ENCODE assay signal across 8 cellular contexts in the genomic region with DNA sequence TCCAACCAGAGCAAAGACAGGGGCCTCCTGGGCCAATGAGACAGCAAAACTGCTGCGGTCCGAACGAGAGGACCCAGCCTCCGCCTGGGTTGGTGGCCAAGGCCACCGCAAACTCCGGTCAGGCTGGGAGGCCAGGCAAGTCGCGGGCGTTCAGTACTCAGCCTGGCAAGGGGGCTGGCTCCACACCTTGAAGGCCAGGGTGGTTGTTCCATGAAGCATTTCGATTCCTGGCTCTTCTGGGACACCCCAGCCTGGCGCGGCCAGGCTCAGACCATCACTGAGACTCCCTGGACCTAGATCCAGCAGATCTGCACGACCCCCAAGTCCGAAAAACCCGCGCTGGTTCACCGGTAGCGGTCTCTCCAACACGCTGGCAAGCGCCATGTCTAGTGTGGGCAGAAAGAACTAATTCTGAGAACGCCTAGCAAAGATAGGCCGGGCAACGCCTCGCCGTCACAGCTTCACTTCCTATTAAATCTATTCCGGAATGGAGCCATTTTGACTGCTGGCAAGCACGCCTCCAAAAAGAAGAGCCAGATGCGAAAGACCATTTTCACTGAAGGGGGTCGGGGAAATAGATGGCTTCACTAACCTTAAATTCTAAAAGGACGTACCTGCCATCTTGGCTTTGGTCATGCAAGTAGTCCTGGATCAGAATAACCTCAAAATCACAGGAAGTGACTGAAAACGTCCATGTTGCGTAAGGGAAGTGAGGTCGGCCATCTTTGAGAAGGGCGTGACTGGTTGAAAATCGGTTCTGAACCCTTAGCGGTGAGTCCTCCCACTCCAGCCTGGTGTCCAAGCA. TPM values are rescaled to one million over a fixed set of nuclear protein-coding genes. Genes with fewer than 3 reads are reported as not detected.
A peak's percentile ranks its signal among the peaks of the same experiment; 100 is the strongest.
DNase-seq lines count a peak whose midpoint lies in the region; ATAC-seq and TF ChIP-seq lines count a peak whose summit lies in the region.

A gene (minus strand): TSS at position 403 of the 805 bp plus-strand sequence. CDS start 19 bp downstream, at position 384.

- H3K9me3 Mint-ChIP-seq in effector memory CD8-positive, alpha-beta T cell = no peaks in the 10 kb centered on the region

- DNase-seq in AG09309 (ENCODE audit: low read depth) (peak; percentile 85), mesenteric fat pad (ENCODE audit: low spot score) (no peak), NCI-H82 treated with DMSO at 0.1 percent for 48 hours (lab: John Stamatoyannopoulos, UW; ENCODE audit: unreplicated experiment) (no peak)
- DNase-seq in activated CD4-positive, alpha-beta T cell treated with anti-CD3 and anti-CD28 coated beads, Interleukin-2, amount 50 U/mL, for 24 hours (ENCODE audit: low read depth in 1 of 2, low spot score in 1 of 2) = peak; percentile 72 to 87
- peak; percentile 84 to 88 (median 85) for DNase-seq in effector memory CD8-positive, alpha-beta T cell
- peak; percentile 78 to 80 for DNase-seq in stimulated activated CD8-positive, alpha-beta memory T cell treated with anti-CD3 and anti-CD28 coated beads, Interleukin-15, amount 100 ng/mL, for 48 hours (ENCODE audit: low read depth in 2 of 2)

- H3K4me1 Mint-ChIP-seq in effector memory CD8-positive, alpha-beta T cell (ENCODE audit: low read depth in 2 of 2) = peaks cover 6 to 18% of the 10 kb centered on the region in 2 donors

- peaks cover 34% of the 10 kb centered on the region for H3K36me3 Mint-ChIP-seq in effector memory CD8-positive, alpha-beta T cell (ENCODE audit: insufficient read depth)

- peak; percentile 98 for ATAC-seq in GM19395 (IDR thresholded peaks at IDR 0.05; ENCODE audit: unreplicated experiment)
- ATAC-seq in HG03571 (IDR thresholded peaks at IDR 0.05; ENCODE audit: unreplicated experiment) = peak; percentile 86
- ATAC-seq in effector memory CD8-positive, alpha-beta T cell (replicated peaks) = peak; percentile 91

- peak within 1 kb of the TSS; percentile 91 for H3K4me3 ChIP-seq in AG09309 (ENCODE audit: control insufficient read depth, low read depth, low read length)

- peak within 1 kb of the TSS; percentile 92 to 98 for H3K27ac Mint-ChIP-seq in effector memory CD8-positive, alpha-beta T cell

- H3K4me3 Mint-ChIP-seq in effector memory CD8-positive, alpha-beta T cell = peak within 1 kb of the TSS; percentile 90 to 97

- H3K27me3 Mint-ChIP-seq in effector memory CD8-positive, alpha-beta T cell = no peaks in the 10 kb centered on the region

- no peak for TF ChIP-seq CTCF in AG09309 (IDR thresholded peaks at IDR 0.05; ENCODE audit: control insufficient read depth, insufficient read depth, low read depth, low read length, missing control alignments)

RNA-seq across cellular contexts. Expression of the gene that starts here (rescaled TPM):
- 113 TPM for total RNA-seq in mesenteric fat pad

Comparison
In these comparisons a context has a peak if more than half of its experiments do, and no peak if none do; other contexts are left out.
1. DNase-seq: peak in AG09309 (single experiment), activated CD4-positive, alpha-beta T cell treated with anti-CD3 and anti-CD28 coated beads, Interleukin-2, amount 50 U/mL, for 24 hours (2 of 2), effector memory CD8-positive, alpha-beta T cell (3 of 3) and stimulated activated CD8-positive, alpha-beta memory T cell treated with anti-CD3 and anti-CD28 coated beads, Interleukin-15, amount 100 ng/mL, for 48 hours (2 of 2); none in mesenteric fat pad (single experiment) and NCI-H82 treated with DMSO at 0.1 percent for 48 hours (single experiment).
2. Peak in every context shown above with its lines, with median percentiles within 50 percentile points of each other: ATAC-seq.